ENCODE assay signal across 6 cellular contexts in genomic region chr20:43757870-43758269, GRCh38. TPM values are rescaled to one million over a fixed set of nuclear protein-coding genes. Genes with fewer than 3 reads are reported as not detected.
"Had no signal": no experiment of that assay in that cellular context is flagged by ENCODE, and none has a peak within 500 bp of the region (broad histone marks: within the 10 kb centered on the region; RNA-seq: fewer than 3 reads in every experiment).

No MANE protein-coding gene starts in this region.

RNA-seq across cellular contexts. Expression of gene GTSF1L, which starts 31.1 kb away (rescaled TPM):
- total RNA-seq: activated CD4-positive, alpha-beta memory T cell treated with anti-CD3 and anti-CD28 coated beads, Interleukin-2, amount 10 ng/mL, durations not matched to agents 7 days and 5 days; activated CD4-positive, alpha-beta T cell treated with anti-CD3 and anti-CD28 coated beads, Interleukin-2, amount 10 ng/mL, durations not matched to agents 7 days and 5 days; activated CD8-positive, alpha-beta memory T cell treated with anti-CD3 and anti-CD28 coated beads for 36 hours; activated T-cell treated with anti-CD3 and anti-CD28 coated beads, Interleukin-2, amount 50 U/mL, for 72 hours; ascending aorta; Peyer's patch had no signal
